ENCODE assay signal across 21 cellular contexts in genomic region chr12:120156315-120157259, GRCh38. TPM values are rescaled to one million over a fixed set of nuclear protein-coding genes. Genes with fewer than 3 reads are reported as not detected.
A peak's percentile ranks its signal among the peaks of the same experiment; 100 is the strongest.
DNase-seq lines count a peak whose midpoint lies in the region; ATAC-seq and TF ChIP-seq lines count a peak whose summit lies in the region.
"Had no signal": no experiment of that assay in that cellular context is flagged by ENCODE, and none has a peak within 500 bp of the region (broad histone marks: within the 10 kb centered on the region; RNA-seq: fewer than 3 reads in every experiment).

No MANE protein-coding gene starts in this region.

- H3K9me3 ChIP-seq in CD4-positive, alpha-beta memory T cell (ENCODE audit: control insufficient read depth in 1 of 2, low read length in 2 of 2), result no peaks in the 10 kb centered on the region
- H3K9me3 ChIP-seq in left ventricle myocardium inferior (replicated peaks), result no peaks in the 10 kb centered on the region
- H3K9me3 ChIP-seq: adrenal gland, body of pancreas, MG63 had no signal

- H3K4me1 Mint-ChIP-seq in CD4-positive, alpha-beta memory T cell, result no peaks in the 10 kb centered on the region
- no peaks in the 10 kb centered on the region for H3K4me1 Mint-ChIP-seq in activated CD8-positive, alpha-beta T cell treated with anti-CD3 and anti-CD28 coated beads for 36 hours (ENCODE audit: low read depth)
- H3K4me1 Mint-ChIP-seq in neural crest cell, result no peaks in the 10 kb centered on the region
- peaks cover 0 to 2% of the 10 kb centered on the region in 2 donors for H3K4me1 Mint-ChIP-seq in stimulated activated naive B cell treated with anti-CD40 and anti-IgM and Interleukin-4, amounts not matched to agents 10 μg/mL and 1 μg/mL and 100 μg/mL, for 72 hours

- POLR2A ChIA-PET in CD4-positive, alpha-beta memory T cell (lab: Charles Lee; ENCODE audit: partially characterized antibody), result no interaction called here
- POLR2A ChIA-PET in activated CD8-positive, alpha-beta T cell treated with anti-CD3 and anti-CD28 coated beads for 36 hours (lab: Charles Lee), result interaction anchor here (2.5 kb wide), 1 partner anchor 8 kb away, joined by 9 read pairs; no protein-coding TSS in a partner anchor

- no peaks in the 10 kb centered on the region for H3K27me3 Mint-ChIP-seq in CD4-positive, alpha-beta memory T cell
- no peaks in the 10 kb centered on the region for H3K27me3 Mint-ChIP-seq in activated CD8-positive, alpha-beta T cell treated with anti-CD3 and anti-CD28 coated beads for 36 hours
- H3K27me3 Mint-ChIP-seq in neural crest cell (ENCODE audit: low read depth), result no peaks in the 10 kb centered on the region
- no peaks in the 10 kb centered on the region for H3K27me3 Mint-ChIP-seq in stimulated activated naive B cell treated with anti-CD40 and anti-IgM and Interleukin-4, amounts not matched to agents 10 μg/mL and 1 μg/mL and 100 μg/mL, for 72 hours
- H3K27me3 Mint-ChIP-seq: type B pancreatic cell had no signal

- CTCF ChIA-PET in CD4-positive, alpha-beta memory T cell (lab: Charles Lee; ENCODE audit: partially characterized antibody), result no interaction called here
- CTCF ChIA-PET in activated CD8-positive, alpha-beta T cell treated with anti-CD3 and anti-CD28 coated beads for 36 hours (lab: Charles Lee), result no interaction called here

- H3K4me3 Mint-ChIP-seq in CD4-positive, alpha-beta memory T cell, result no peak overlapping the region
- H3K4me3 Mint-ChIP-seq in activated CD8-positive, alpha-beta T cell treated with anti-CD3 and anti-CD28 coated beads for 36 hours, result no peak overlapping the region
- H3K4me3 Mint-ChIP-seq in neural crest cell, result no peak overlapping the region
- no peak overlapping the region for H3K4me3 Mint-ChIP-seq in stimulated activated naive B cell treated with anti-CD40 and anti-IgM and Interleukin-4, amounts not matched to agents 10 μg/mL and 1 μg/mL and 100 μg/mL, for 72 hours
- H3K4me3 Mint-ChIP-seq: activated T-cell treated with anti-CD3 and anti-CD28 coated beads, Interleukin-2, amount 50 U/mL, for 4 hours; type B pancreatic cell had no signal

- peaks cover 87% of the 10 kb centered on the region for H3K36me3 ChIP-seq in CD4-positive, alpha-beta memory T cell (ENCODE audit: insufficient read depth, low read length)
- peaks cover 97% of the 10 kb centered on the region for H3K36me3 ChIP-seq in left ventricle myocardium inferior

- no peaks in the 10 kb centered on the region for H3K4me1 ChIP-seq in CD4-positive, alpha-beta memory T cell (ENCODE audit: insufficient read depth, low read length)
- H3K4me1 ChIP-seq in left ventricle myocardium inferior, result no peaks in the 10 kb centered on the region
- H3K4me1 ChIP-seq: adrenal gland, body of pancreas had no signal

- H3K27ac Mint-ChIP-seq in CD4-positive, alpha-beta memory T cell, result peak overlapping the region in 5 of 7 donors; percentile 8 to 77 (median 42)
- no peak overlapping the region for H3K27ac Mint-ChIP-seq in activated CD8-positive, alpha-beta T cell treated with anti-CD3 and anti-CD28 coated beads for 36 hours
- H3K27ac Mint-ChIP-seq in neural crest cell (ENCODE audit: unreplicated experiment), result peak overlapping the region; percentile 57
- H3K27ac Mint-ChIP-seq in stimulated activated naive B cell treated with anti-CD40 and anti-IgM and Interleukin-4, amounts not matched to agents 10 μg/mL and 1 μg/mL and 100 μg/mL, for 72 hours, result no peak overlapping the region
- H3K27ac Mint-ChIP-seq: type B pancreatic cell had no signal

- DNase-seq in CD4-positive, alpha-beta memory T cell, result no peak
- no peak for DNase-seq in activated CD8-positive, alpha-beta T cell treated with anti-CD3 and anti-CD28 coated beads for 36 hours
- DNase-seq in neural crest cell (ENCODE audit: low read depth, low spot score) (no peak), left ventricle myocardium inferior (no peak), hippocampal formation (lab: John Stamatoyannopoulos, UW) (no peak)
- no peak for DNase-seq in stimulated activated naive B cell treated with anti-CD40 and anti-IgM and Interleukin-4, amounts not matched to agents 10 μg/mL and 1 μg/mL and 100 μg/mL, for 72 hours
- DNase-seq: activated naive CD4-positive, alpha-beta T cell treated with Interleukin-2 at 50 U/mL for 16 hours; activated T-cell treated with anti-CD3 and anti-CD28 coated beads, Interleukin-2, amount 50 U/mL, for 4 hours; adrenal gland; body of pancreas; C1 segment of cervical spinal cord; cerebellar nuclear complex; KG1; left ventricle myocardium superior; MG63; NCI-H2029 treated with DMSO at 0.1 percent for 48 hours; NCI-H226; SIG-M5 had no signal

- no peaks in the 10 kb centered on the region for H3K27me3 ChIP-seq in CD4-positive, alpha-beta memory T cell (ENCODE audit: insufficient read depth, low read length)
- no peaks in the 10 kb centered on the region for H3K27me3 ChIP-seq in left ventricle myocardium inferior (ENCODE audit: low read depth)
- H3K27me3 ChIP-seq: adrenal gland, body of pancreas, MG63 had no signal

- peak; percentile 57 for ATAC-seq in GM18867 (IDR thresholded peaks at IDR 0.05; ENCODE audit: unreplicated experiment)
- peak; percentile 20 for ATAC-seq in activated CD8-positive, alpha-beta T cell treated with anti-CD3 and anti-CD28 coated beads for 36 hours
- ATAC-seq in stimulated activated naive B cell treated with anti-CD40 and anti-IgM and Interleukin-4, amounts not matched to agents 10 μg/mL and 1 μg/mL and 100 μg/mL, for 72 hours (replicated peaks), result no peak
- ATAC-seq: activated T-cell treated with anti-CD3 and anti-CD28 coated beads, Interleukin-2, amount 50 U/mL, for 4 hours; body of pancreas; left ventricle myocardium superior had no signal

- no peak overlapping the region for H3K4me3 ChIP-seq in CD4-positive, alpha-beta memory T cell (ENCODE audit: low read length in 2 of 2)
- H3K4me3 ChIP-seq in left ventricle myocardium inferior, result no peak overlapping the region
- H3K4me3 ChIP-seq: adrenal gland, body of pancreas, MG63, skin epidermis had no signal

- intact Hi-C loops in CD4-positive, alpha-beta memory T cell (cut with micrococcal nuclease), result no loop called here
- intact Hi-C loops in activated CD8-positive, alpha-beta T cell treated with anti-CD3 and anti-CD28 coated beads for 36 hours (cut with micrococcal nuclease), result no loop called here
- intact Hi-C loops in left ventricle myocardium inferior (cut with micrococcal nuclease), result no loop called here

- no peak for TF ChIP-seq CTCF in activated CD8-positive, alpha-beta T cell treated with anti-CD3 and anti-CD28 coated beads for 36 hours (IDR thresholded peaks at IDR 0.05)
- TF ChIP-seq CTCF in neural crest cell (conservative IDR thresholded peaks at IDR 0.05) (no peak), left ventricle myocardium inferior (IDR thresholded peaks at IDR 0.05; ENCODE audit: borderline replicate concordance) (no peak)

- H3K27ac ChIP-seq in CD4-positive, alpha-beta memory T cell (ENCODE audit: low read depth, low read length), result no peak overlapping the region
- H3K27ac ChIP-seq in left ventricle myocardium inferior (replicated peaks), result no peak overlapping the region
- H3K27ac ChIP-seq: adrenal gland, body of pancreas, skin epidermis had no signal

- peaks cover 60 to 80% of the 10 kb centered on the region in 2 donors for H3K36me3 Mint-ChIP-seq in CD4-positive, alpha-beta memory T cell
- H3K36me3 Mint-ChIP-seq in activated CD8-positive, alpha-beta T cell treated with anti-CD3 and anti-CD28 coated beads for 36 hours (ENCODE audit: low read depth), result peaks cover 64% of the 10 kb centered on the region
- peaks cover 9% of the 10 kb centered on the region for H3K36me3 Mint-ChIP-seq in neural crest cell (ENCODE audit: low read depth)
- H3K36me3 Mint-ChIP-seq in stimulated activated naive B cell treated with anti-CD40 and anti-IgM and Interleukin-4, amounts not matched to agents 10 μg/mL and 1 μg/mL and 100 μg/mL, for 72 hours, result peaks cover 51 to 73% of the 10 kb centered on the region in 2 donors

- no peaks in the 10 kb centered on the region for H3K9me3 Mint-ChIP-seq in CD4-positive, alpha-beta memory T cell
- H3K9me3 Mint-ChIP-seq in activated CD8-positive, alpha-beta T cell treated with anti-CD3 and anti-CD28 coated beads for 36 hours, result no peaks in the 10 kb centered on the region
- H3K9me3 Mint-ChIP-seq in neural crest cell, result no peaks in the 10 kb centered on the region
- H3K9me3 Mint-ChIP-seq in stimulated activated naive B cell treated with anti-CD40 and anti-IgM and Interleukin-4, amounts not matched to agents 10 μg/mL and 1 μg/mL and 100 μg/mL, for 72 hours, result no peaks in the 10 kb centered on the region
- H3K9me3 Mint-ChIP-seq: activated T-cell treated with anti-CD3 and anti-CD28 coated beads, Interleukin-2, amount 50 U/mL, for 4 hours; type B pancreatic cell had no signal

RNA-seq across cellular contexts. Expression of gene GCN1, which starts 37.9 kb away (rescaled TPM):
- total RNA-seq in CD4-positive, alpha-beta memory T cell, result 100 to 1,000 TPM; 127 to 132 TPM
- polyA plus RNA-seq in CD4-positive, alpha-beta memory T cell, result 10 to 100 TPM; 13.9 to 29.6 TPM
- total RNA-seq in activated CD8-positive, alpha-beta T cell treated with anti-CD3 and anti-CD28 coated beads for 36 hours, result 100 to 1,000 TPM; 130 to 137 TPM
- 108 and 114 TPM in 2 replicates for total RNA-seq in neural crest cell
- 36.0 TPM for total RNA-seq in left ventricle myocardium inferior

RNA-seq across cellular contexts. Expression of gene RAB35, which starts 40.0 kb away (rescaled TPM):
- total RNA-seq in CD4-positive, alpha-beta memory T cell, result 10 to 100 TPM; 66.2 to 71.3 TPM
- polyA plus RNA-seq in CD4-positive, alpha-beta memory T cell, result 10 to 100 TPM; 12.4 to 24.7 TPM
- total RNA-seq in activated CD8-positive, alpha-beta T cell treated with anti-CD3 and anti-CD28 coated beads for 36 hours, result 10 to 100 TPM; 38.2 to 41.5 TPM
- 45.1 and 54.1 TPM in 2 replicates for total RNA-seq in neural crest cell
- total RNA-seq in left ventricle myocardium inferior, result 21.9 TPM

RNA-seq across cellular contexts. Expression of gene RPLP0, which starts 44.3 kb away (rescaled TPM):
- total RNA-seq in CD4-positive, alpha-beta memory T cell, result 1,000 to 10,000 TPM; 1,817 to 1,965 TPM
- polyA plus RNA-seq in CD4-positive, alpha-beta memory T cell, result 1,000 to 10,000 TPM; 1,342 to 2,125 TPM
- total RNA-seq in activated CD8-positive, alpha-beta T cell treated with anti-CD3 and anti-CD28 coated beads for 36 hours, result 1,000 to 10,000 TPM; 4,421 to 4,585 TPM
- total RNA-seq in neural crest cell, result 2,997 and 3,023 TPM in 2 replicates
- total RNA-seq in left ventricle myocardium inferior, result 712 TPM

Comparison
In these comparisons a context has a peak if more than half of its experiments do, and no peak if none do; other contexts are left out.
1. H3K27ac Mint-ChIP-seq: peak in CD4-positive, alpha-beta memory T cell (5 of 7) and neural crest cell (single experiment); none in activated CD8-positive, alpha-beta T cell treated with anti-CD3 and anti-CD28 coated beads for 36 hours (single experiment) and stimulated activated naive B cell treated with anti-CD40 and anti-IgM and Interleukin-4, amounts not matched to agents 10 μg/mL and 1 μg/mL and 100 μg/mL, for 72 hours (single experiment).
2. ATAC-seq: peak in GM18867 (single experiment) and activated CD8-positive, alpha-beta T cell treated with anti-CD3 and anti-CD28 coated beads for 36 hours (single experiment); none in stimulated activated naive B cell treated with anti-CD40 and anti-IgM and Interleukin-4, amounts not matched to agents 10 μg/mL and 1 μg/mL and 100 μg/mL, for 72 hours (0 of 2).